ENCODE assay signal across 8 cellular contexts in genomic region chr1:202464153-202464742, GRCh38.
A peak's percentile ranks its signal among the peaks of the same experiment; 100 is the strongest.
DNase-seq lines count a peak whose midpoint lies in the region; ATAC-seq and TF ChIP-seq lines count a peak whose summit lies in the region.
"Not testable (repeated sequence)": the region's sequence is repeated elsewhere in the genome, so short reads cannot be mapped to it uniquely, and the experiment has no call there.

No MANE protein-coding gene starts in this region.

- H3K9me3 ChIP-seq in colonic mucosa; left ventricle myocardium inferior (replicated peaks); neural cell (ENCODE audit: low read length); transverse colon: not testable (repeated sequence)

- not testable (repeated sequence) for H3K36me3 ChIP-seq in colonic mucosa; left ventricle myocardium inferior; neural cell (ENCODE audit: insufficient read depth, low read length); transverse colon

- TF ChIP-seq RAD21 in neural cell (conservative IDR thresholded peaks at IDR 0.05), result peak; percentile 76

- ATAC-seq in SK-N-SH treated with all-trans-retinoic acid at 6 μM for 48 hours, result peak; percentile 67

- not testable (repeated sequence) for H3K4me2 ChIP-seq in neural cell (ENCODE audit: low read length)

- not testable (repeated sequence) for H3F3A ChIP-seq in neural cell (ENCODE audit: insufficient read depth, low read length, poor library complexity, severe bottlenecking)

- in situ Hi-C loops in transverse colon (cut with MboI; ENCODE audit: low pct_ligation_motif_present in 1 of 4, low pct_unique_long_range_greater_than_20kb in 1 of 4, low sequenced_read_pairs in 3 of 4), result not testable (repeated sequence)

- intact Hi-C loops in colonic mucosa (cut with DNase I); left ventricle myocardium inferior (cut with micrococcal nuclease): not testable (repeated sequence)
- intact Hi-C loops in transverse colon (cut with DNase I; ENCODE audit: low total_unique reads), result loop anchor here (10.0 kb wide), 1 partner anchor 261 kb away; no protein-coding TSS in a partner anchor

- DNase-seq in DMS53 (lab: John Stamatoyannopoulos, UW) (peak; percentile 62), NCI-H2196 (lab: John Stamatoyannopoulos, UW; ENCODE audit: unreplicated experiment) (peak; percentile 8)
- DNase-seq in HL-60 (ENCODE audit: low read depth in 1 of 2, low spot score in 1 of 2); colonic mucosa; left ventricle myocardium inferior; transverse colon: not testable (repeated sequence)

- H3K4me3 ChIP-seq in HL-60 (replicated peaks; ENCODE audit: insufficient read depth, low read length); colonic mucosa; neural cell (ENCODE audit: low read length): not testable (repeated sequence)
- peak overlapping the region; percentile 69 for H3K4me3 ChIP-seq in left ventricle myocardium inferior
- H3K4me3 ChIP-seq in transverse colon, result peak overlapping the region in 1 of 4 donors; percentile 9

- not testable (repeated sequence) for H3K79me2 ChIP-seq in neural cell (replicated peaks; ENCODE audit: insufficient read depth, low read length)

- H3K27ac ChIP-seq in HL-60 (replicated peaks); neural cell (ENCODE audit: low read length): not testable (repeated sequence)
- peak overlapping the region; percentile 51 for H3K27ac ChIP-seq in colonic mucosa
- peak overlapping the region; percentile 88 for H3K27ac ChIP-seq in left ventricle myocardium inferior (replicated peaks)
- H3K27ac ChIP-seq in transverse colon, result peak overlapping the region; percentile 54 to 76 (median 70)

- H4K20me1 ChIP-seq in neural cell (ENCODE audit: insufficient read depth), result not testable (repeated sequence)

- H3K9ac ChIP-seq in colonic mucosa (ENCODE audit: low read depth in 2 of 2, low read length in 2 of 2), result peak overlapping the region in 1 of 2 donors; percentile 44
- not testable (repeated sequence) for H3K9ac ChIP-seq in neural cell (ENCODE audit: low read length)

- not testable (repeated sequence) for H3K4me1 ChIP-seq in colonic mucosa
- H3K4me1 ChIP-seq in left ventricle myocardium inferior (peaks cover 44% of the 10 kb centered on the region), transverse colon (peaks cover 6 to 59% (median 12%) of the 10 kb centered on the region in 4 donors)

- H3K9me2 ChIP-seq in neural cell (ENCODE audit: insufficient read depth, low read length), result not testable (repeated sequence)

- TF ChIP-seq POLR2A in transverse colon (IDR thresholded peaks at IDR 0.05), result not testable (repeated sequence)

- H2AFZ ChIP-seq in neural cell (ENCODE audit: low read depth, low read length), result not testable (repeated sequence)

- TF ChIP-seq EP300 in neural cell (conservative IDR thresholded peaks at IDR 0.05; ENCODE audit: poor library complexity, severe bottlenecking); transverse colon (IDR thresholded peaks at IDR 0.05; ENCODE audit: low read depth): not testable (repeated sequence)

- H3K27me3 ChIP-seq in HL-60 (ENCODE audit: insufficient read depth, poor library complexity, severe bottlenecking); colonic mucosa; left ventricle myocardium inferior (ENCODE audit: low read depth); neural cell (ENCODE audit: insufficient read depth, low read depth, low read length); transverse colon: not testable (repeated sequence)

- peak; percentile 7 for TF ChIP-seq CTCF in HL-60 (IDR thresholded peaks at IDR 0.05; ENCODE audit: insufficient read depth, low read length)
- peak; percentile 64 for TF ChIP-seq CTCF in colonic mucosa (IDR thresholded peaks at IDR 0.05)
- TF ChIP-seq CTCF in left ventricle myocardium inferior (IDR thresholded peaks at IDR 0.05; ENCODE audit: borderline replicate concordance), result peak; percentile 74
- TF ChIP-seq CTCF in neural cell (IDR thresholded peaks at IDR 0.05; ENCODE audit: poor library complexity, severe bottlenecking), result peak; percentile 75
- TF ChIP-seq CTCF in transverse colon (IDR thresholded peaks at IDR 0.05), result peak; percentile 52 to 67 (median 60)

- 20 to 33% methylated on average over 1 to 4 of the region's 4 CpGs for WGBS in transverse colon (ENCODE audit: low coverage in 1 of 2), 2 donors

TF ChIP-seq in neural cell, 6 proteins besides CTCF, POLR2A, EP300 and RAD21:
- peak; percentile 79 for TF ChIP-seq SMC3 (conservative IDR thresholded peaks at IDR 0.05; ENCODE audit: poor library complexity)
TF ChIP-seq in neural cell: peak in this region for 1; not testable (repeated sequence) for 5.

Comparison
In these comparisons a context has a peak if more than half of its experiments do, and no peak if none do; other contexts are left out.
1. CTCF ChIP-seq: peak in every context shown above with its lines; median percentile 75 in neural cell; 74 in left ventricle myocardium inferior; 64 in colonic mucosa; 60 in transverse colon; 7 in HL-60.